1 cellular context compared by ENCODE assay signal in genomic region chr16:3478242-3478925, GRCh38.
TF ChIP-seq lines count a peak whose summit lies in the region.

No MANE protein-coding gene starts in this region.

TF ChIP-seq in WTC11, 78 proteins besides CTCF, POLR2A, EP300 and RAD21:
- TF ChIP-seq PRRX2 (CRISPR knock-in tag; IDR thresholded peaks at IDR 0.05) (no peak), ATF1 (CRISPR knock-in tag; IDR thresholded peaks at IDR 0.05) (no peak), ZNF121 (CRISPR knock-in tag; IDR thresholded peaks at IDR 0.05) (no peak), E2F5 (CRISPR knock-in tag; IDR thresholded peaks at IDR 0.05) (no peak), HMGXB4 (CRISPR knock-in tag; IDR thresholded peaks at IDR 0.05) (no peak), TEAD4 (CRISPR knock-in tag; IDR thresholded peaks at IDR 0.05) (no peak), OVOL2 (CRISPR knock-in tag; IDR thresholded peaks at IDR 0.05; ENCODE audit: borderline replicate concordance) (no peak), ARID4B (CRISPR knock-in tag; IDR thresholded peaks at IDR 0.05; ENCODE audit: borderline replicate concordance) (no peak), ZNF138 (CRISPR knock-in tag; conservative IDR thresholded peaks at IDR 0.05) (no peak), ZBTB21 (CRISPR knock-in tag; IDR thresholded peaks at IDR 0.05; ENCODE audit: borderline replicate concordance) (no peak), ATF2 (CRISPR knock-in tag; IDR thresholded peaks at IDR 0.05; ENCODE audit: borderline replicate concordance, low read depth) (no peak), PREB (CRISPR knock-in tag; IDR thresholded peaks at IDR 0.05; ENCODE audit: borderline replicate concordance) (no peak), NR3C1 (CRISPR knock-in tag; conservative IDR thresholded peaks at IDR 0.05; ENCODE audit: low read depth) (no peak), ZBTB43 (CRISPR knock-in tag; IDR thresholded peaks at IDR 0.05) (no peak), EMX1 (CRISPR knock-in tag; IDR thresholded peaks at IDR 0.05) (no peak), ZSCAN18 (CRISPR knock-in tag; IDR thresholded peaks at IDR 0.05) (no peak), NFATC4 (CRISPR knock-in tag; IDR thresholded peaks at IDR 0.05) (no peak), CREM (CRISPR knock-in tag; IDR thresholded peaks at IDR 0.05) (no peak)
TF ChIP-seq in WTC11: peak in this region for 0.
